In the genomic region with DNA sequence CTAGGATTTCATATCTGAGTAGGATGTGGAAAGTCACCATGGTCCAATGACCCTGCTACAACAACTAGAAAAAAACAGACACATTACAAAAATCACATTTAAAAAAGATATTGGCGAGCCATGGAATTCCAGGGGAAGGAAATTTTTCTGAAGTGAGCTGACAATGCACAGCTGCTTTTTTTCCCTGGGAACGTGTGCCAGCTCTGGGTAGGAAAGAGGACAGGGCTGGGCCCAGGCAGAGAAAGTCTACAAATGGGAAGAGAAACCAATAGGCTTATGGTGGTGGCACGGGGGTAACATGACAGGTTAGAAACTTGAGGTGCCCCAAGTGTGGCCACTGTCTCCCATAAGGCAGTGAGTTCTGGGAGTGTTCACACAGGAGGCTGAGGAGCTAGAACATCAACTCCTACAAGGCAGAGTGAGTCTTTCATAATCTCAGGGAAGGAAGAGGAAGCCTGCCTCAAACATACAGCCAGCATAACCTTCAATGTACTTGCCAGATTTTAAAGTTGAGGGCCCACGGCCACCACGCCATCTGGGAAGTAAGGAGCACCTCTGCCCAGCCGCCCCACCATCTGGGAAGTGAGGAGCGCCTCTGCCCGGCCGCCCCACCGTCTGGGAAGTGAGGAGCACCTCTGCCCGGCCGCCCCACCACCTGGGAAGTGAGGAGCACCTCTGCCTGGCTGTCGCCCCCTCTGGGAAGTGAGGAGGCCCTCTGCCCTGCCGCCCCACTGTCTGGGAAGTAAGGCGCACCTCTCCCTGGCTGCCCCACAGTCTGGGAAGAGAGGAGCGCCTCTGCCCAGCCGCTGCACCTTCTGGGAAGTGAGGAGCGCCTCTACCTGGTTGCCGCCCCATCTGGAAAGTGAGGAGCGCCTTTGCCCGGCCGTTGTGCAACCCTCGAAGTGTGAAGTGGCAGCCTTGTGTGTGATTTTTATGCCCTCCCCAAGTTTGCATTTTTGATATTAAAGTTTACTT, we compare ENCODE assay signal across 28 cellular contexts.
"Had no signal": no experiment of that assay in that cellular context is flagged by ENCODE, and none has a peak within 500 bp of the region (broad histone marks: within the 10 kb centered on the region; RNA-seq: fewer than 3 reads in every experiment).

No MANE protein-coding gene starts in this region.

- DNase-seq: hippocampal formation; immature natural killer cell; kidney; left colon; left lung; lower lobe of right lung; mammary epithelial cell; mesenchymal stem cell; naive B cell; natural killer cell; nephron progenitor cell; occipital lobe; right lobe of liver; stimulated activated CD4-positive, alpha-beta T cell treated with anti-CD3 and anti-CD28 coated beads, Interleukin-12 subunit alpha, Interleukin-12 subunit beta, amount 100 ng/mL, for 4 hours; stimulated activated CD4-positive, alpha-beta T cell treated with anti-CD3 and anti-CD28 coated beads, Interleukin-15, amount 100 ng/mL, for 24 hours; stimulated activated CD4-positive, alpha-beta T cell treated with anti-CD3 and anti-CD28 coated beads, Interleukin-2, amount 100 ng/mL, for 24 hours; stimulated activated CD4-positive, alpha-beta T cell treated with anti-CD3 and anti-CD28 coated beads, Interleukin-4, amount 100 ng/mL, for 1 hour; stimulated activated naive B cell treated with anti-CD40 and anti-IgM and Interleukin-4, amounts not matched to agents 10 μg/mL and 1 μg/mL and 100 μg/mL, for 72 hours; stimulated activated naive CD8-positive, alpha-beta T cell treated with anti-CD3 and anti-CD28 coated beads, Interleukin-15, Interleukin-2, amounts not matched to agents 100 U/mL and 50 U/mL, for 24 hours; stomach; testis; thyroid gland; trophoblast cell; uterus had no signal

- H3K9ac ChIP-seq: neural progenitor cell had no signal

- H3K36me3 ChIP-seq: left lung, lower lobe of right lung, neural progenitor cell, neutrophil, right atrium auricular region, right lobe of liver, stomach, thyroid gland, uterus had no signal

- H3K4me1 ChIP-seq: neural progenitor cell, right lobe of liver, uterus had no signal

- H3K9me3 ChIP-seq: left lung, lower lobe of right lung, neutrophil, right atrium auricular region, right lobe of liver, stomach, testis, thyroid gland, uterus had no signal

- H3K4me3 ChIP-seq: left lung, lower lobe of right lung, neural progenitor cell, right atrium auricular region, right lobe of liver, skin epidermis, stomach, testis, thyroid gland, uterus had no signal

- H3K27ac ChIP-seq: left lung, lower lobe of right lung, neural progenitor cell, neutrophil, right atrium auricular region, right lobe of liver, skin epidermis, stomach, testis, thyroid gland, uterus had no signal

- H2AFZ ChIP-seq: neural progenitor cell had no signal

- H3K27me3 ChIP-seq: left lung, neural progenitor cell, neutrophil, right atrium auricular region, right lobe of liver, stomach, testis, thyroid gland, uterus had no signal

- ATAC-seq: left colon; left lung; lower lobe of right lung; natural killer cell; right lobe of liver; stimulated activated naive B cell treated with anti-CD40 and anti-IgM and Interleukin-4, amounts not matched to agents 10 μg/mL and 1 μg/mL and 100 μg/mL, for 72 hours; stimulated activated naive CD8-positive, alpha-beta T cell treated with anti-CD3 and anti-CD28 coated beads, Interleukin-15, Interleukin-2, amounts not matched to agents 100 U/mL and 50 U/mL, for 24 hours had no signal

- H3K4me2 ChIP-seq: neural progenitor cell had no signal
